In genomic region chr21:32889596-32889995, GRCh38 we compare ENCODE assay signal across 17 cellular contexts.
"Had no signal": no experiment of that assay in that cellular context is flagged by ENCODE, and none has a peak within 500 bp of the region (broad histone marks: within the 10 kb centered on the region; RNA-seq: fewer than 3 reads in every experiment).

No MANE protein-coding gene starts in this region.

- H3K36me3 Mint-ChIP-seq: activated naive CD4-positive, alpha-beta T cell treated with anti-CD3 and anti-CD28 coated beads, Interleukin-2, amount 50 U/mL, for 24 hours had no signal

- H3K4me2 ChIP-seq: smooth muscle cell had no signal

- H3K4me1 Mint-ChIP-seq: activated B cell treated with CpG ODN at 0.5 μM for 24 hours, endodermal cell had no signal

- H3K27me3 ChIP-seq: breast epithelium, gastrocnemius medialis, thyroid gland had no signal

- H3K4me3 Mint-ChIP-seq: activated B cell treated with CpG ODN at 0.5 μM for 24 hours; activated CD4-positive, alpha-beta T cell treated with anti-CD3 and anti-CD28 coated beads, Interleukin-2, amount 10 ng/mL, durations not matched to agents 7 days and 5 days; activated naive CD4-positive, alpha-beta T cell treated with anti-CD3 and anti-CD28 coated beads, Interleukin-2, amount 50 U/mL, for 24 hours; endodermal cell; naive thymus-derived CD4-positive, alpha-beta T cell had no signal

- ATAC-seq: gastrocnemius medialis; naive thymus-derived CD4-positive, alpha-beta T cell had no signal

- H3K9me3 ChIP-seq: breast epithelium, gastrocnemius medialis, thyroid gland had no signal

- H3K27me3 Mint-ChIP-seq: activated naive CD4-positive, alpha-beta T cell treated with anti-CD3 and anti-CD28 coated beads, Interleukin-2, amount 50 U/mL, for 24 hours had no signal

- H3K4me1 ChIP-seq: breast epithelium, gastrocnemius medialis, thyroid gland had no signal

- H3K27ac ChIP-seq: breast epithelium, gastrocnemius medialis, thyroid gland had no signal

- DNase-seq: activated B cell treated with CpG ODN at 0.5 μM for 24 hours; activated CD4-positive, alpha-beta T cell treated with anti-CD3 and anti-CD28 coated beads, Interleukin-2, amount 10 ng/mL, durations not matched to agents 7 days and 5 days; activated T-cell treated with anti-CD3 and anti-CD28 coated beads for 4 hours; amygdala; endodermal cell; erythroblast; gastrocnemius medialis; kidney glomerular epithelial cell; naive thymus-derived CD4-positive, alpha-beta T cell; T-helper 2 cell; thyroid gland had no signal

- H3K4me3 ChIP-seq: breast epithelium, gastrocnemius medialis, smooth muscle cell, thyroid gland had no signal

- H3K27ac Mint-ChIP-seq: activated B cell treated with CpG ODN at 0.5 μM for 24 hours; activated CD4-positive, alpha-beta T cell treated with anti-CD3 and anti-CD28 coated beads, Interleukin-2, amount 10 ng/mL, durations not matched to agents 7 days and 5 days; activated naive CD4-positive, alpha-beta T cell treated with anti-CD3 and anti-CD28 coated beads, Interleukin-2, amount 50 U/mL, for 24 hours; activated T-helper 2 cell treated with anti-CD3 and anti-CD28 coated beads, Interferon-gamma antibody, Interleukin-2, Interleukin-4, amounts not matched to agents 10 μg/mL and 5 μg/mL and 100 μg/mL, durations not matched to agents 14 hours and 24 hours and 36 hours; endodermal cell had no signal

- H3K9me3 Mint-ChIP-seq: activated naive CD4-positive, alpha-beta T cell treated with anti-CD3 and anti-CD28 coated beads, Interleukin-2, amount 50 U/mL, for 24 hours; endodermal cell had no signal

- FAIRE-seq: TTC549, urothelium cell line had no signal

- H3K36me3 ChIP-seq: breast epithelium, gastrocnemius medialis, thyroid gland had no signal
